ENCODE assay signal across 25 cellular contexts in genomic region chr2:77099961-77100360, GRCh38.
"Had no signal": no experiment of that assay in that cellular context is flagged by ENCODE, and none has a peak within 500 bp of the region (broad histone marks: within the 10 kb centered on the region; RNA-seq: fewer than 3 reads in every experiment).

No MANE protein-coding gene starts in this region.

- H3K27ac ChIP-seq: colonic mucosa, epithelial cell of prostate, esophagus squamous epithelium, gastrocnemius medialis, heart right ventricle, left lung, lower lobe of right lung had no signal

- ATAC-seq: effector memory CD8-positive, alpha-beta T cell; esophagus mucosa; gastrocnemius medialis; heart right ventricle; left cardiac atrium; left lung; left ventricle myocardium superior; lower lobe of right lung; mucosa of descending colon had no signal

- H3K27ac Mint-ChIP-seq: dendritic cell treated with granulocyte-macrophage colony-stimulating factor and Interleukin-4, amounts not matched to agents 40 ng/mL and 50 ng/mL, for 4 days; effector memory CD8-positive, alpha-beta T cell; endodermal cell; mesothelial cell of epicardium; naive B cell had no signal

- H3K9me3 ChIP-seq: colonic mucosa, esophagus squamous epithelium, gastrocnemius medialis, heart right ventricle, left lung, lower lobe of right lung, mucosa of descending colon had no signal

- H3K27me3 Mint-ChIP-seq: dendritic cell treated with granulocyte-macrophage colony-stimulating factor and Interleukin-4, amounts not matched to agents 40 ng/mL and 50 ng/mL, for 4 days; effector memory CD8-positive, alpha-beta T cell; naive B cell had no signal

- H3K4me1 ChIP-seq: colonic mucosa, esophagus squamous epithelium, gastrocnemius medialis, heart right ventricle, left lung, lower lobe of right lung had no signal

- H3K4me3 ChIP-seq: colonic mucosa, esophagus squamous epithelium, gastrocnemius medialis, heart right ventricle, left lung, lower lobe of right lung, mucosa of descending colon had no signal

- H3K27me3 ChIP-seq: colonic mucosa, esophagus squamous epithelium, gastrocnemius medialis, heart right ventricle, left lung had no signal

- DNase-seq: colonic mucosa; cortex of kidney; effector CD8-positive, alpha-beta T cell; effector memory CD8-positive, alpha-beta T cell; endodermal cell; erythroblast; esophagus squamous epithelium; foreskin fibroblast; foreskin melanocyte; gastrocnemius medialis; glutamatergic neuron; head of caudate nucleus; heart right ventricle; hippocampal formation; left cardiac atrium; left lung; left ventricle myocardium superior; lower lobe of right lung; mesenchymal stem cell; mucosa of descending colon; naive B cell had no signal

- H3K4me3 Mint-ChIP-seq: dendritic cell treated with granulocyte-macrophage colony-stimulating factor and Interleukin-4, amounts not matched to agents 40 ng/mL and 50 ng/mL, for 4 days; effector memory CD8-positive, alpha-beta T cell; endodermal cell; mesothelial cell of epicardium; naive B cell had no signal

- H3K36me3 Mint-ChIP-seq: naive B cell had no signal

- H3K4me1 Mint-ChIP-seq: naive B cell had no signal

- H3K36me3 ChIP-seq: colonic mucosa, esophagus squamous epithelium, gastrocnemius medialis, heart right ventricle, left lung, lower lobe of right lung had no signal

- H3K9me3 Mint-ChIP-seq: endodermal cell had no signal
